22 cellular contexts compared by ENCODE assay signal in the genomic region with DNA sequence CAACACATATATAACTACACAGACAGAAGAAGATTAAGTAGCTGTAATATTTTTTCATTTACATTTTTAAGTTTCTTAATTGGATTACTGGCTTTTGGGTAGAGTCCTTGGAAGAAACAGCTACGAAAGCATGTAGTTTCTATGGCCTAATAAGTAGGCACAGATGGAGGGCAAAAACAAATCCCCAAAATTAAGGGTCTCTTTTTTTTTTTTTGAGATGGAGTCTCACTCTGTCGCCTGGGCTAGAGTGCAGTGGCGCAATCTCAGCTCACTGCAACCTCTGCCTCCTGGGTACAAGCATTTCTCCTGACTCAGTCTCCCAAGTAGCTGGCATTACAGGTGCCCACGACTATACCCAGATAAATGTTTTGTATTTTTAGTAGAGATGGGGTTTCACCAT.
"Had no signal": no experiment of that assay in that cellular context is flagged by ENCODE, and none has a peak within 500 bp of the region (broad histone marks: within the 10 kb centered on the region; RNA-seq: fewer than 3 reads in every experiment).

No MANE protein-coding gene starts in this region.

- H3K27ac ChIP-seq: adrenal gland, RWPE1 had no signal

- DNase-seq: activated CD4-positive, alpha-beta T cell treated with anti-CD3 and anti-CD28 coated beads for 36 hours; activated CD4-positive, alpha-beta T cell treated with anti-CD3 and anti-CD28 coated beads, Interleukin-2, amount 10 ng/mL, durations not matched to agents 7 days and 5 days; activated CD4-positive, alpha-beta T cell treated with anti-CD3 and anti-CD28 coated beads, Interleukin-2, amount 50 U/mL, for 48 hours; activated CD8-positive, alpha-beta memory T cell treated with anti-CD3 and anti-CD28 coated beads, Interleukin-2, amount 50 U/mL, for 4 hours; activated gamma-delta T cell treated with Interleukin-2 at 50 U/mL for 16 hours; activated naive CD4-positive, alpha-beta T cell treated with anti-CD3 and anti-CD28 coated beads for 36 hours; activated T-cell treated with anti-CD3 and anti-CD28 coated beads for 4 hours; activated T-cell treated with anti-CD3 and anti-CD28 coated beads, Interleukin-2, amount 50 U/mL, for 4 hours; adrenal gland; anterior cingulate cortex; caudate nucleus; cerebellar nuclear complex; cortex of kidney; KG1; MM.1S; NCI-H1105; NCI-H1417 treated with DMSO at 0.1 percent for 48 hours; NCI-H510A; SIG-M5; T-cell; T1000 had no signal

- H3K4me3 ChIP-seq: adrenal gland had no signal

- H3K36me3 ChIP-seq: adrenal gland had no signal

- H3K4me1 ChIP-seq: adrenal gland had no signal

- H3K27me3 ChIP-seq: adrenal gland had no signal
